1 cellular context compared by ENCODE assay signal in genomic region chr22:30569674-30570202, GRCh38.
TF ChIP-seq lines count a peak whose summit lies in the region.

No MANE protein-coding gene starts in this region.

TF ChIP-seq in WTC11, 78 proteins besides CTCF, POLR2A, EP300 and RAD21 (continued from another document):
- TF ChIP-seq FOXK1 (CRISPR knock-in tag; IDR thresholded peaks at IDR 0.05) (no peak), MYBL2 (CRISPR knock-in tag; IDR thresholded peaks at IDR 0.05) (no peak)
